In genomic region chr22:49951001-49951677, GRCh38 we compare ENCODE assay signal across 11 cellular contexts. TPM values are rescaled to one million over a fixed set of nuclear protein-coding genes. Genes with fewer than 3 reads are reported as not detected.
A peak's percentile ranks its signal among the peaks of the same experiment; 100 is the strongest.
DNase-seq lines count a peak whose midpoint lies in the region; ATAC-seq, FAIRE-seq and TF ChIP-seq lines count a peak whose summit lies in the region.
"Had no signal": no experiment of that assay in that cellular context is flagged by ENCODE, and none has a peak within 500 bp of the region (broad histone marks: within the 10 kb centered on the region; RNA-seq: fewer than 3 reads in every experiment).

No MANE protein-coding gene starts in this region.

- peak; percentile 95 for DNase-seq in activated CD4-positive, alpha-beta T cell treated with anti-CD3 and anti-CD28 coated beads for 36 hours
- DNase-seq in activated CD4-positive, alpha-beta T cell treated with anti-CD3 and anti-CD28 coated beads for 1 hour = no peak
- DNase-seq in kidney (peak; percentile 98), thyroid gland (peak; percentile 99 to 100), NCI-H446 (lab: John Stamatoyannopoulos, UW) (no peak)
- DNase-seq: activated naive CD4-positive, alpha-beta T cell treated with anti-CD3 and anti-CD28 coated beads, Interleukin-2, amount 10 ng/mL, durations not matched to agents 7 days and 5 days; T-helper 1 cell had no signal

- peak overlapping the region; percentile 22 for H3K4me3 Mint-ChIP-seq in activated CD4-positive, alpha-beta T cell treated with anti-CD3 and anti-CD28 coated beads for 36 hours
- H3K4me3 Mint-ChIP-seq: activated naive CD4-positive, alpha-beta T cell treated with anti-CD3 and anti-CD28 coated beads, Interleukin-2, amount 10 ng/mL, durations not matched to agents 7 days and 5 days had no signal

- WGBS in thyroid gland, 2 donors = 39 to 47% methylated on average over 16 to 19 of the region's 28 CpGs

- H3K4me3 ChIP-seq in OCI-LY3 (ENCODE audit: low read length) (no peak overlapping the region), kidney (ENCODE audit: low read length in 2 of 2) (no peak overlapping the region), thyroid gland (replicated peaks in 1 of 3) (no peak overlapping the region)

- peak; percentile 98 for ATAC-seq in activated CD4-positive, alpha-beta T cell treated with anti-CD3 and anti-CD28 coated beads for 36 hours
- ATAC-seq in HG03135 (IDR thresholded peaks at IDR 0.05; ENCODE audit: unreplicated experiment) (no peak), GM18511 (IDR thresholded peaks at IDR 0.05; ENCODE audit: unreplicated experiment) (no peak)

- no peaks in the 10 kb centered on the region for H3K27me3 ChIP-seq in OCI-LY3 (ENCODE audit: low read depth, low read length)
- no peaks in the 10 kb centered on the region for H3K27me3 ChIP-seq in thyroid gland

- CTCF ChIA-PET in activated CD4-positive, alpha-beta T cell treated with anti-CD3 and anti-CD28 coated beads for 36 hours (lab: Charles Lee) = interaction anchor here (0.8 to 1.6 kb wide), 4 partner anchors 11 to 79 kb away, joined by 3 read pairs; no protein-coding TSS in a partner anchor

- no peaks in the 10 kb centered on the region for H3K9me3 ChIP-seq in OCI-LY3 (ENCODE audit: insufficient read depth, low read length)
- no peaks in the 10 kb centered on the region for H3K9me3 ChIP-seq in kidney (ENCODE audit: control insufficient read depth in 1 of 2, low read length in 2 of 2)
- no peaks in the 10 kb centered on the region for H3K9me3 ChIP-seq in thyroid gland

- H3K4me2 ChIP-seq in OCI-LY3 (ENCODE audit: low read length) = peak overlapping the region; percentile 40

- H3K79me2 ChIP-seq in OCI-LY3 (ENCODE audit: low read length) = no peaks in the 10 kb centered on the region

- H3K36me3 Mint-ChIP-seq in activated CD4-positive, alpha-beta T cell treated with anti-CD3 and anti-CD28 coated beads for 36 hours (ENCODE audit: low read depth) = no peaks in the 10 kb centered on the region
- H3K36me3 Mint-ChIP-seq: activated naive CD4-positive, alpha-beta T cell treated with anti-CD3 and anti-CD28 coated beads, Interleukin-2, amount 10 ng/mL, durations not matched to agents 7 days and 5 days had no signal

- no peak overlapping the region for H3K9ac ChIP-seq in OCI-LY3 (ENCODE audit: low read length)
- H3K9ac ChIP-seq in kidney (ENCODE audit: low read length in 2 of 2) = peak overlapping the region in 1 of 2 donors; percentile 84

- no peaks in the 10 kb centered on the region for H3K36me3 ChIP-seq in OCI-LY3 (replicated peaks; ENCODE audit: low read depth, low read length)
- H3K36me3 ChIP-seq in kidney (ENCODE audit: control insufficient read depth in 1 of 2, insufficient read depth in 2 of 2, low read length in 2 of 2) = no peaks in the 10 kb centered on the region
- H3K36me3 ChIP-seq in thyroid gland = no peaks in the 10 kb centered on the region

- no peaks in the 10 kb centered on the region for H3K27me3 Mint-ChIP-seq in activated CD4-positive, alpha-beta T cell treated with anti-CD3 and anti-CD28 coated beads for 36 hours
- H3K27me3 Mint-ChIP-seq: activated naive CD4-positive, alpha-beta T cell treated with anti-CD3 and anti-CD28 coated beads, Interleukin-2, amount 10 ng/mL, durations not matched to agents 7 days and 5 days had no signal

- TF ChIP-seq CTCF in OCI-LY3 (IDR thresholded peaks at IDR 0.05; ENCODE audit: low read depth, low read length) = no peak
- TF ChIP-seq CTCF in kidney (IDR thresholded peaks at IDR 0.05; ENCODE audit: borderline replicate concordance, extremely low read depth, insufficient read depth) = no peak
- no peak for TF ChIP-seq CTCF in thyroid gland (IDR thresholded peaks at IDR 0.05)

- peaks cover 3% of the 10 kb centered on the region for H3K4me1 Mint-ChIP-seq in activated CD4-positive, alpha-beta T cell treated with anti-CD3 and anti-CD28 coated beads for 36 hours

- peak in 1 of 2 donors; percentile 93 for TF ChIP-seq POLR2A in thyroid gland (IDR thresholded peaks at IDR 0.05)

- peak overlapping the region; percentile 47 for H3K27ac Mint-ChIP-seq in activated CD4-positive, alpha-beta T cell treated with anti-CD3 and anti-CD28 coated beads for 36 hours
- H3K27ac Mint-ChIP-seq: activated naive CD4-positive, alpha-beta T cell treated with anti-CD3 and anti-CD28 coated beads, Interleukin-2, amount 10 ng/mL, durations not matched to agents 7 days and 5 days had no signal

- H2AFZ ChIP-seq in OCI-LY3 (ENCODE audit: low read depth, low read length) = no peak overlapping the region

- no peak for FAIRE-seq in kidney (lab: Jason Lieb, UNC)
- FAIRE-seq: GM18507 had no signal

- POLR2A ChIA-PET in activated CD4-positive, alpha-beta T cell treated with anti-CD3 and anti-CD28 coated beads for 36 hours (lab: Charles Lee) = interaction anchor here (0.6 to 1.1 kb wide), 7 partner anchors 8 to 133 kb away, joined by 3 to 9 read pairs (median 4); partner anchors contain the start of gene PIM3

- peaks cover 9% of the 10 kb centered on the region for H3K4me1 ChIP-seq in OCI-LY3 (ENCODE audit: low read length)
- peaks cover 25 to 52% of the 10 kb centered on the region in 2 donors for H3K4me1 ChIP-seq in kidney (ENCODE audit: control insufficient read depth in 1 of 2, insufficient read depth in 1 of 2, low read depth in 1 of 2, low read length in 2 of 2)
- H3K4me1 ChIP-seq in thyroid gland = peaks cover 78 to 89% of the 10 kb centered on the region in 2 donors

- no peaks in the 10 kb centered on the region for H3K9me3 Mint-ChIP-seq in activated CD4-positive, alpha-beta T cell treated with anti-CD3 and anti-CD28 coated beads for 36 hours (ENCODE audit: low read depth)
- H3K9me3 Mint-ChIP-seq: activated naive CD4-positive, alpha-beta T cell treated with anti-CD3 and anti-CD28 coated beads, Interleukin-2, amount 10 ng/mL, durations not matched to agents 7 days and 5 days had no signal

- no peaks in the 10 kb centered on the region for H4K20me1 ChIP-seq in OCI-LY3 (ENCODE audit: insufficient read depth, low read length)

- intact Hi-C loops in activated CD4-positive, alpha-beta T cell treated with anti-CD3 and anti-CD28 coated beads for 36 hours (cut with DNase I, micrococcal nuclease) = loop anchor here in 1 of 2 experiments (1.0 kb wide), 1 partner anchor 8 kb away; no protein-coding TSS in a partner anchor
- intact Hi-C loops in kidney (cut with DNase I) = no loop called here
- intact Hi-C loops in thyroid gland (cut with DNase I) = no loop called here

- no peak overlapping the region for H3K27ac ChIP-seq in OCI-LY3 (ENCODE audit: low read length)
- peak overlapping the region; percentile 98 to 99 for H3K27ac ChIP-seq in kidney (ENCODE audit: low read depth in 2 of 2, low read length in 2 of 2)
- peak overlapping the region; percentile 99 for H3K27ac ChIP-seq in thyroid gland

RNA-seq across cellular contexts. Expression of gene PIM3, which starts 9.4 kb away (rescaled TPM):
- 100 to 1,000 TPM; 127 to 165 TPM for total RNA-seq in activated CD4-positive, alpha-beta T cell treated with anti-CD3 and anti-CD28 coated beads for 36 hours
- total RNA-seq in kidney (107 TPM), thyroid gland (100 to 1,000 TPM in 1 of 4 donors, 10 to 100 TPM in 3; 45.4 to 108 (median 73.2) TPM)
- polyA plus RNA-seq in kidney (ENCODE audit: insufficient read depth, low read depth, low replicate concordance) = 96.5 TPM

RNA-seq across cellular contexts. Expression of gene CRELD2, which starts 32.7 kb away (rescaled TPM):
- 10 to 100 TPM; 15.2 to 16.4 TPM for total RNA-seq in activated CD4-positive, alpha-beta T cell treated with anti-CD3 and anti-CD28 coated beads for 36 hours
- total RNA-seq in kidney = 54.0 TPM
- polyA plus RNA-seq in kidney (ENCODE audit: insufficient read depth, low read depth, low replicate concordance) = 37.3 TPM
- total RNA-seq in thyroid gland = 100 to 1,000 TPM in 3 of 4 donors, 10 to 100 TPM in 1; 50.3 to 244 (median 154) TPM

RNA-seq across cellular contexts. Expression of gene ALG12, which starts 32.9 kb away (rescaled TPM):
- 10 to 100 TPM; 13.6 to 13.7 TPM for total RNA-seq in activated CD4-positive, alpha-beta T cell treated with anti-CD3 and anti-CD28 coated beads for 36 hours
- total RNA-seq in kidney = 28.4 TPM
- polyA plus RNA-seq in kidney (ENCODE audit: insufficient read depth, low read depth, low replicate concordance) = 27.2 TPM
- total RNA-seq in thyroid gland = 10 to 100 TPM; 25.5 to 60.5 (median 52.2) TPM

Comparison
In these comparisons a context has a peak if more than half of its experiments do, and no peak if none do; other contexts are left out.
1. DNase-seq: peak in activated CD4-positive, alpha-beta T cell treated with anti-CD3 and anti-CD28 coated beads for 36 hours (single experiment), kidney (single experiment) and thyroid gland (2 of 2); none in activated CD4-positive, alpha-beta T cell treated with anti-CD3 and anti-CD28 coated beads for 1 hour (single experiment) and NCI-H446 (0 of 2).